ENCODE assay signal across 8 cellular contexts in the genomic region with DNA sequence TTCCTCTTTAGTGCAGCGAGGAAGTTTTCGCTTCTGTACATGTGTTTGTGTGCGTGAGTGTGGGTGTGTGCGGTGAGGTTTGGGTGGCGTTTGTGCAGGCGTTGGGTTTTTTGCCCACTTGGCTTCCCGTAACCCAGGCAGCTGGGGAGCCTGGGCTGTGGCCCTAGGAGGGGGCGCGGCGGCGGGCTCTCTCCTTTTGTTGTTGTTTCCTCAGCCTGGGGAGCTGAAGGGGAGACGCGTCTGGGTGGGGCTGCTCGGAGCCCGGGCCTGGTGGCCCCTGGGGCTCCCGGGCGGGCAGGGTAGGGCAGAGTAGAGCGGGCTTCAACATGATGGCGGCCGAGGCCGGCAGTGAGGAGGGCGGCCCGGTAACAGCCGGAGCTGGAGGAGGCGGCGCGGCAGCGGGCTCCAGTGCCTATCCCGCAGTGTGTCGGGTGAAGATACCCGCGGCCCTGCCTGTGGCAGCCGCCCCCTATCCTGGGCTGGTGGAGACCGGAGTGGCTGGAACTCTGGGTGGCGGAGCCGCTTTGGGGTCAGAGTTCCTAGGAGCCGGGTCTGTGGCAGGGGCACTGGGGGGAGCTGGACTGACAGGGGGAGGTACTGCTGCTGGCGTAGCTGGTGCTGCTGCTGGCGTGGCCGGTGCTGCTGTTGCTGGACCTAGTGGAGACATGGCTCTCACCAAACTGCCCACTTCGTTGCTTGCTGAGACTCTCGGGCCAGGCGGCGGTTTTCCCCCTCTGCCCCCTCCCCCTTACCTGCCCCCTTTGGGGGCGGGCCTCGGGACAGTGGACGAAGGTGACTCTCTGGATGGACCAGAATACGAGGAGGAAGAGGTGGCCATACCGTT.
DNase-seq lines count a peak whose midpoint lies in the region; ATAC-seq and TF ChIP-seq lines count a peak whose summit lies in the region.

No MANE protein-coding gene starts in this region.

- H3K27ac Mint-ChIP-seq in effector memory CD8-positive, alpha-beta T cell: peak overlapping the region; percentile 95 to 98
- peak overlapping the region; percentile 92 for H3K27ac Mint-ChIP-seq in memory B cell

- TF ChIP-seq CTCF in 22Rv1 (IDR thresholded peaks at IDR 0.05): no peak

- peaks cover 26% of the 10 kb centered on the region in 2 donors for H3K4me1 Mint-ChIP-seq in effector memory CD8-positive, alpha-beta T cell (ENCODE audit: low read depth in 2 of 2)
- H3K4me1 Mint-ChIP-seq in memory B cell: peaks cover 18% of the 10 kb centered on the region

- H3K27me3 Mint-ChIP-seq in effector memory CD8-positive, alpha-beta T cell: no peaks in the 10 kb centered on the region
- H3K27me3 Mint-ChIP-seq in memory B cell: no peaks in the 10 kb centered on the region

- H3K27ac ChIP-seq in 22Rv1: peak overlapping the region; percentile 96

- H3K9me3 Mint-ChIP-seq in effector memory CD8-positive, alpha-beta T cell: no peaks in the 10 kb centered on the region
- no peaks in the 10 kb centered on the region for H3K9me3 Mint-ChIP-seq in memory B cell

- peak overlapping the region; percentile 96 to 97 for H3K4me3 Mint-ChIP-seq in effector memory CD8-positive, alpha-beta T cell
- peak overlapping the region; percentile 95 for H3K4me3 Mint-ChIP-seq in memory B cell

- peaks cover 13% of the 10 kb centered on the region for H3K36me3 Mint-ChIP-seq in effector memory CD8-positive, alpha-beta T cell (ENCODE audit: insufficient read depth)
- H3K36me3 Mint-ChIP-seq in memory B cell: no peaks in the 10 kb centered on the region

- ATAC-seq in GM18502 (IDR thresholded peaks at IDR 0.05; ENCODE audit: poor library complexity, unreplicated experiment) (peak; percentile 62), HG02885 (IDR thresholded peaks at IDR 0.05; ENCODE audit: poor library complexity, unreplicated experiment) (peak; percentile 57), memory B cell (ENCODE audit: low read depth) (peak; percentile 72)
- peak; percentile 71 for ATAC-seq in effector memory CD8-positive, alpha-beta T cell (replicated peaks)

- DNase-seq in NCI-H345 treated with DMSO at 0.1 percent for 48 hours (lab: John Stamatoyannopoulos, UW; ENCODE audit: unreplicated experiment) (peak; percentile 38), memory B cell (ENCODE audit: low spot score in 2 of 2) (peak; percentile 48 to 70)
- peak; percentile 36 to 48 for DNase-seq in activated CD8-positive, alpha-beta memory T cell treated with anti-CD3 and anti-CD28 coated beads for 4 hours (ENCODE audit: low read depth in 2 of 2)
- peak in 1 of 3 experiments; percentile 71 for DNase-seq in effector memory CD8-positive, alpha-beta T cell
- DNase-seq in stimulated activated CD4-positive, alpha-beta T cell treated with anti-CD3 and anti-CD28 coated beads, TNF-alpha, amount 100 ng/mL, for 48 hours (ENCODE audit: low read depth in 3 of 3): peak in 2 of 3 donors; percentile 41 to 57
